ENCODE assay signal across 7 cellular contexts in genomic region chr6:100664274-100665040, GRCh38.
DNase-seq lines count a peak whose midpoint lies in the region; ATAC-seq, FAIRE-seq and TF ChIP-seq lines count a peak whose summit lies in the region.

No MANE protein-coding gene starts in this region.

- TF ChIP-seq CTCF in GM20000 (IDR thresholded peaks at IDR 0.05; ENCODE audit: extremely low read depth, missing control alignments): peak; percentile 29
- TF ChIP-seq CTCF in fibroblast of the aortic adventitia (IDR thresholded peaks at IDR 0.05; ENCODE audit: insufficient read depth, low read length): peak; percentile 68

- H3K27ac ChIP-seq in small intestine (ENCODE audit: low read depth in 1 of 2, low read length in 1 of 2): no peak overlapping the region

- peak; percentile 88 for FAIRE-seq in small intestine (lab: Jason Lieb, UNC)

- H3K9me3 ChIP-seq in small intestine (ENCODE audit: control insufficient read depth, low read depth): no peaks in the 10 kb centered on the region

- H3K36me3 ChIP-seq in small intestine (ENCODE audit: control insufficient read depth in 2 of 2, insufficient read depth in 2 of 2, low read length in 2 of 2): no peaks in the 10 kb centered on the region

- ATAC-seq in HG03521 (IDR thresholded peaks at IDR 0.05; ENCODE audit: unreplicated experiment) (peak; percentile 31), SK-N-SH treated with all-trans-retinoic acid at 6 μM for 48 hours (peak; percentile 55)

- no peaks in the 10 kb centered on the region for H3K27me3 ChIP-seq in small intestine (ENCODE audit: control insufficient read depth in 2 of 2, insufficient read depth in 2 of 2, low read length in 2 of 2)

- H3K4me1 ChIP-seq in small intestine (ENCODE audit: control insufficient read depth in 2 of 2, insufficient read depth in 1 of 2, low read depth in 1 of 2, low read length in 1 of 2): no peaks in the 10 kb centered on the region

- DNase-seq in GM03348 (ENCODE audit: low spot score): peak; percentile 15
- DNase-seq in GM20000 (ENCODE audit: low spot score): no peak
- peak; percentile 62 for DNase-seq in fibroblast of the aortic adventitia (ENCODE audit: low read depth)
- peak; percentile 22 for DNase-seq in small intestine
- DNase-seq in KG1 (lab: John Stamatoyannopoulos, UW): no peak

- no peak overlapping the region for H3K4me3 ChIP-seq in fibroblast of the aortic adventitia (ENCODE audit: low read depth, low read length)
- no peak overlapping the region for H3K4me3 ChIP-seq in small intestine (ENCODE audit: low read depth in 1 of 2, low read length in 2 of 2)

TF ChIP-seq in SK-N-SH treated with all-trans-retinoic acid at 6 μM for 48 hours, 23 proteins besides CTCF, POLR2A, EP300 and RAD21:
- no peak for TF ChIP-seq BACH2 (CRISPR knock-in tag; IDR thresholded peaks at IDR 0.05; ENCODE audit: borderline replicate concordance)
- no peak for TF ChIP-seq ISL1 (CRISPR knock-in tag; IDR thresholded peaks at IDR 0.05)
- no peak for TF ChIP-seq ZC3H10 (CRISPR knock-in tag; IDR thresholded peaks at IDR 0.05)
- TF ChIP-seq PATZ1 (CRISPR knock-in tag; IDR thresholded peaks at IDR 0.05; ENCODE audit: borderline replicate concordance): no peak
- no peak for TF ChIP-seq TSHZ2 (CRISPR knock-in tag; IDR thresholded peaks at IDR 0.05)
- no peak for TF ChIP-seq ZNF565 (CRISPR knock-in tag; conservative IDR thresholded peaks at IDR 0.05; ENCODE audit: low read depth)
- TF ChIP-seq OSR1 (CRISPR knock-in tag; IDR thresholded peaks at IDR 0.05): no peak
- TF ChIP-seq CSDC2 (CRISPR knock-in tag; IDR thresholded peaks at IDR 0.05): no peak
- TF ChIP-seq CSRNP3 (CRISPR knock-in tag; IDR thresholded peaks at IDR 0.05): no peak
- TF ChIP-seq CREB5 (CRISPR knock-in tag; IDR thresholded peaks at IDR 0.05; ENCODE audit: low read depth): no peak
- no peak for TF ChIP-seq ZFP30 (CRISPR knock-in tag; IDR thresholded peaks at IDR 0.05)
- no peak for TF ChIP-seq ARNTL (CRISPR knock-in tag; IDR thresholded peaks at IDR 0.05; ENCODE audit: borderline replicate concordance, low read depth)
- no peak for TF ChIP-seq POU6F1 (CRISPR knock-in tag; IDR thresholded peaks at IDR 0.05; ENCODE audit: borderline replicate concordance, low read depth)
- TF ChIP-seq ESRRG (CRISPR knock-in tag; IDR thresholded peaks at IDR 0.05): no peak
- TF ChIP-seq TOX (CRISPR knock-in tag; IDR thresholded peaks at IDR 0.05; ENCODE audit: borderline replicate concordance): no peak
- TF ChIP-seq TCF4 (CRISPR knock-in tag; IDR thresholded peaks at IDR 0.05; ENCODE audit: borderline replicate concordance): no peak
- no peak for TF ChIP-seq GLIS3 (CRISPR knock-in tag; IDR thresholded peaks at IDR 0.05)
- TF ChIP-seq PPARA (CRISPR knock-in tag; IDR thresholded peaks at IDR 0.05; ENCODE audit: borderline replicate concordance): no peak
- TF ChIP-seq ZFP3 (CRISPR knock-in tag; IDR thresholded peaks at IDR 0.05): no peak
TF ChIP-seq in SK-N-SH treated with all-trans-retinoic acid at 6 μM for 48 hours: peak in this region for 0.

Comparison
In these comparisons a context has a peak if more than half of its experiments do, and no peak if none do; other contexts are left out.
1. DNase-seq: peak in GM03348 (single experiment), fibroblast of the aortic adventitia (single experiment) and small intestine (single experiment); none in GM20000 (single experiment) and KG1 (single experiment).